8 cellular contexts compared by ENCODE assay signal in the genomic region with DNA sequence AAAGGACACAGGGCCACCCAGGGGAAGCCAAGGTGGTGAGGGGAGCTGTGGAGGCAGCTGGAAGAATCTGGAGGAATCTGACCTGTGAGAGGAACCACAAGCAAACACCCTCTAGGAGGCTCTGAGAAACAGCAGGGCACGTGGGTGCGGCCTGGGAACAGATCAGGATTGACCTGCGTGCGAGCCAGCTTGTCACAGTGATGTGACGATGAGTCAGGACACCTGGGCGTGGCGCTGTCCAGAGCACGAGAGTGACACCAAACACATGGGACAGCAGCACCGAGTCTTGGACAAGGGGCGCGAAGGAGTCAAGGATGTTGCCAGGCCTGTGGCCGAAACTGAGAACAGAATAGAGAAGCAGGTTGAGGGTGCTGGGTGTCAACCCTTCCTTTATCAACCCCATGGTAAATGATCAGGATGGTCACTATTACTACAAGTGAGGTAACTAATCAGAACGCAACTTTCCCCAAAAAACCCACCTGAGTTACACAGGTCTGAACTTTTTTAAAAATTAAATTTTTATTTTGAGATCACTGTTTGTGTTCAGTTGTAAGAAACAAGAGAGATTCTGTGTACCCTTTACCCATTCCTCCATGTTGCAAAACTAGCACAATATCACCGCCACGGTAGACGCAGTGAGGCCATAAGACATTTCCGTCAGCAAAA. TPM values are rescaled to one million over a fixed set of nuclear protein-coding genes. Genes with fewer than 3 reads are reported as not detected.
DNase-seq lines count a peak whose midpoint lies in the region; ATAC-seq and TF ChIP-seq lines count a peak whose summit lies in the region.

No MANE protein-coding gene starts in this region.

- H3K4me3 Mint-ChIP-seq in Calu3 (ENCODE audit: low read depth, unreplicated experiment) = peak overlapping the region; percentile 73
- peak overlapping the region; percentile 94 for H3K4me3 Mint-ChIP-seq in memory B cell

- H3K27me3 ChIP-seq in RWPE2 (ENCODE audit: insufficient read depth, poor library complexity, severe bottlenecking) (no peaks in the 10 kb centered on the region), dorsolateral prefrontal cortex (no peaks in the 10 kb centered on the region), testis (no peaks in the 10 kb centered on the region)

- BruUV-seq in Calu3 (replicated peaks; lab: Mats Ljungman, UMichigan) = TSS peak; percentile 90

- H3K36me3 Mint-ChIP-seq in Calu3 (ENCODE audit: insufficient read depth, unreplicated experiment) = peaks cover 50% of the 10 kb centered on the region
- H3K36me3 Mint-ChIP-seq in memory B cell = peaks cover 13% of the 10 kb centered on the region

- H3K4me1 Mint-ChIP-seq in Calu3 (ENCODE audit: low read depth, unreplicated experiment) (peaks cover 13% of the 10 kb centered on the region), memory B cell (peaks cover 20% of the 10 kb centered on the region)

- H3K36me3 ChIP-seq in RWPE2 (ENCODE audit: low read depth) = peaks cover 20% of the 10 kb centered on the region
- no peaks in the 10 kb centered on the region for H3K36me3 ChIP-seq in testis (ENCODE audit: low read depth, missing control alignments)

- CTCF ChIA-PET in Calu3 (lab: Charles Lee) = no interaction called here

- H3K27ac ChIP-seq in RWPE2 (ENCODE audit: poor library complexity, severe bottlenecking) (peak overlapping the region; percentile 81), dorsolateral prefrontal cortex (peak overlapping the region; percentile 78 to 99 (median 94)), testis (peak overlapping the region; percentile 86 to 95)

- H3K4me3 ChIP-seq in RWPE2 (ENCODE audit: severe bottlenecking) (peak overlapping the region; percentile 83), dorsolateral prefrontal cortex (peak overlapping the region; percentile 55 to 96 (median 74)), testis (peak overlapping the region; percentile 73 to 87)

- peak; percentile 86 for DNase-seq in Calu3
- DNase-seq in RWPE2 (ENCODE audit: low spot score) = no peak
- DNase-seq in dorsolateral prefrontal cortex = peak in 4 of 10 donors; percentile 26 to 60 (median 47)
- peak; percentile 35 to 41 for DNase-seq in memory B cell (ENCODE audit: low spot score in 2 of 2)
- peak; percentile 80 for DNase-seq in testis
- DNase-seq in NCI-H2029 treated with DMSO at 0.1 percent for 48 hours (lab: John Stamatoyannopoulos, UW) = no peak

- 30 to 52% methylated on average over 17 of the region's 17 CpGs for WGBS in testis, 2 donors

- intact Hi-C loops in Calu3 (cut with micrococcal nuclease; ENCODE audit: unreplicated experiment) = no loop called here
- intact Hi-C loops in dorsolateral prefrontal cortex (cut with DNase I) = loop anchor here (5.0 to 10.0 kb wide), 5 partner anchors 48 to 327 kb away; partner anchors contain the start of genes SAP130 (in 2 of the 2), GPR17 (in 1 of the 2) and IWS1 (in 1 of the 2)
- intact Hi-C loops in testis (cut with DNase I; ENCODE audit: low total_unique reads) = no loop called here

- no peaks in the 10 kb centered on the region for H3K27me3 Mint-ChIP-seq in Calu3 (ENCODE audit: unreplicated experiment)
- H3K27me3 Mint-ChIP-seq in memory B cell = no peaks in the 10 kb centered on the region

- no peaks in the 10 kb centered on the region for H3K9me3 Mint-ChIP-seq in Calu3 (ENCODE audit: low read depth, unreplicated experiment)
- H3K9me3 Mint-ChIP-seq in memory B cell = no peaks in the 10 kb centered on the region

- H3K27ac Mint-ChIP-seq in Calu3 (ENCODE audit: unreplicated experiment) (peak overlapping the region; percentile 95), memory B cell (peak overlapping the region; percentile 98)

- H3K4me1 ChIP-seq in RWPE2 (ENCODE audit: insufficient read depth, poor library complexity, severe bottlenecking) (peaks cover 11% of the 10 kb centered on the region), testis (peaks cover 22% of the 10 kb centered on the region)

- TF ChIP-seq CTCF in Calu3 (IDR thresholded peaks at IDR 0.05; ENCODE audit: unreplicated experiment) = no peak
- no peak for TF ChIP-seq CTCF in RWPE2 (IDR thresholded peaks at IDR 0.05; ENCODE audit: poor library complexity, severe bottlenecking)
- TF ChIP-seq CTCF in dorsolateral prefrontal cortex (IDR thresholded peaks at IDR 0.05 in 54 of 56, conservative IDR thresholded peaks at IDR 0.05 in 2 of 56; ENCODE audit: low read depth in 1 of 56, partially characterized antibody in 56 of 56) = no peak
- no peak for TF ChIP-seq CTCF in testis (IDR thresholded peaks at IDR 0.05)

- TF ChIP-seq POLR2A in testis (IDR thresholded peaks at IDR 0.05) = no peak

- H3K9me3 ChIP-seq in RWPE2 (ENCODE audit: severe bottlenecking) = no peaks in the 10 kb centered on the region
- H3K9me3 ChIP-seq in testis = no peaks in the 10 kb centered on the region

- ATAC-seq in GM19324 (IDR thresholded peaks at IDR 0.05; ENCODE audit: low FRiP score, unreplicated experiment) (peak; percentile 52), HG03280 (IDR thresholded peaks at IDR 0.05; ENCODE audit: unreplicated experiment) (peak; percentile 48), RWPE2 (ENCODE audit: low read depth) (no peak), memory B cell (ENCODE audit: low read depth) (peak; percentile 43)

RNA-seq across cellular contexts. Expression of gene SFT2D3, which starts 0.6 kb away (rescaled TPM):
- total RNA-seq in Calu3 (2022) (8.7 and 9.3 TPM in 2 replicates), dorsolateral prefrontal cortex (1 to 10 TPM; 1.3 to 5.3 (median 3.1) TPM), testis (10 to 100 TPM; 12.9 to 13.2 TPM)
- 7.4 TPM for polyA plus RNA-seq in testis (ENCODE audit: insufficient read depth, low read depth, low replicate concordance)

RNA-seq across cellular contexts. Expression of gene LIMS2, which starts 25.3 kb away (rescaled TPM):
- 0.31 TPM in 1 of 2 replicates, not detected in the other for total RNA-seq in Calu3 (2022)
- total RNA-seq in dorsolateral prefrontal cortex = 10 to 100 TPM in 109 of 120 experiments, 1 to 10 TPM in 11; 5.8 to 55.7 (median 18.4) TPM
- total RNA-seq in testis = 10 to 100 TPM; 19.0 to 19.3 TPM
- 23.6 TPM for polyA plus RNA-seq in testis (ENCODE audit: insufficient read depth, low read depth, low replicate concordance)

RNA-seq across cellular contexts. Expression of gene GPR17, which starts 54.7 kb away (rescaled TPM):
- total RNA-seq in Calu3 (2022) (not detected in 2 replicates), dorsolateral prefrontal cortex (10 to 100 TPM in 78 of 120 experiments, 1 to 10 TPM in 41, under 1 TPM in 1; 0.72 to 27.7 (median 11.7) TPM), testis (under 1 TPM in 1 of 2 donors, not detected in 1; 0.25 TPM)
- 0.29 TPM for polyA plus RNA-seq in testis (ENCODE audit: insufficient read depth, low read depth, low replicate concordance)

Comparison
In these comparisons a context has a peak if more than half of its experiments do, and no peak if none do; other contexts are left out.
1. DNase-seq: peak in Calu3 (single experiment), memory B cell (2 of 2) and testis (single experiment); none in RWPE2 (single experiment) and NCI-H2029 treated with DMSO at 0.1 percent for 48 hours (single experiment).
2. intact Hi-C loops: an anchor here in dorsolateral prefrontal cortex (5.0 to 10.0 kb wide); none called in Calu3 and testis.
3. Peak in every context shown above with its lines, with median percentiles within 50 percentile points of each other: H3K27ac ChIP-seq and H3K4me3 ChIP-seq.